20 cellular contexts compared by ENCODE assay signal in genomic region chr4:26978387-26979071, GRCh38.
A peak's percentile ranks its signal among the peaks of the same experiment; 100 is the strongest.
DNase-seq lines count a peak whose midpoint lies in the region; ATAC-seq, FAIRE-seq and TF ChIP-seq lines count a peak whose summit lies in the region.
"Had no signal": no experiment of that assay in that cellular context is flagged by ENCODE, and none has a peak within 500 bp of the region (broad histone marks: within the 10 kb centered on the region; RNA-seq: fewer than 3 reads in every experiment).

No MANE protein-coding gene starts in this region.

- no peak overlapping the region for H3K4me3 ChIP-seq in CD4-positive, alpha-beta memory T cell (ENCODE audit: low read length in 2 of 2)
- H3K4me3 ChIP-seq in adipocyte (ENCODE audit: low read length) (no peak overlapping the region), mesendoderm (ENCODE audit: low read length) (no peak overlapping the region)
- H3K4me3 ChIP-seq: ascending aorta, skin epidermis, stomach, transverse colon had no signal

- no peak for TF ChIP-seq POLR2A in GM12891 (IDR thresholded peaks at IDR 0.05; ENCODE audit: low read depth, low read length)

- FAIRE-seq in GM12891 (lab: Jason Lieb, UNC) = peak; percentile 69

- DNase-seq in CD4-positive, alpha-beta memory T cell = no peak
- no peak for DNase-seq in GM12891 (ENCODE audit: insufficient read length, low spot score)
- DNase-seq in adipocyte (ENCODE audit: low read depth) = peak; percentile 17
- no peak for DNase-seq in mesendoderm
- DNase-seq in NCI-H2196 (lab: John Stamatoyannopoulos, UW; ENCODE audit: unreplicated experiment) = no peak
- no peak for DNase-seq in NOMO-1 treated with DMSO at 0.1 percent for 48 hours (lab: John Stamatoyannopoulos, UW; ENCODE audit: unreplicated experiment)
- DNase-seq: activated CD4-positive, alpha-beta T cell treated with anti-CD3 and anti-CD28 coated beads, Interleukin-2, amount 10 ng/mL, durations not matched to agents 24 days and 14 days; activated CD8-positive, alpha-beta memory T cell treated with anti-CD3 and anti-CD28 coated beads, Interleukin-2, amount 50 U/mL, for 48 hours; activated gamma-delta T cell; Caco-2; DND-41; endodermal cell; glutamatergic neuron; NCI-H1417; NCI-H526 treated with DMSO at 0.1 percent for 48 hours; stomach; transverse colon had no signal

- ATAC-seq in HG03280 (IDR thresholded peaks at IDR 0.05; ENCODE audit: unreplicated experiment) = no peak

- intact Hi-C loops in CD4-positive, alpha-beta memory T cell (cut with micrococcal nuclease) = no loop called here

- no peak overlapping the region for H3K27ac ChIP-seq in CD4-positive, alpha-beta memory T cell (ENCODE audit: low read depth, low read length)
- no peak overlapping the region for H3K27ac ChIP-seq in mesendoderm (ENCODE audit: low read depth, low read length)
- H3K27ac ChIP-seq: ascending aorta, skin epidermis, stomach, transverse colon had no signal

- no peak overlapping the region for H3K56ac ChIP-seq in mesendoderm (ENCODE audit: low read length)

- peaks cover 11% of the 10 kb centered on the region for H3K79me1 ChIP-seq in mesendoderm (ENCODE audit: low read length)

- no peak overlapping the region for H2BK120ac ChIP-seq in mesendoderm (ENCODE audit: low read depth, low read length)

- H4K8ac ChIP-seq in mesendoderm (ENCODE audit: low read depth, low read length) = no peak overlapping the region

- H3K4me1 Mint-ChIP-seq in CD4-positive, alpha-beta memory T cell = peaks cover 42 to 61% (median 51%) of the 10 kb centered on the region in 4 donors

- POLR2A ChIA-PET in CD4-positive, alpha-beta memory T cell (lab: Charles Lee; ENCODE audit: partially characterized antibody) = interaction anchor here (1.5 kb wide), 1 partner anchor 14 kb away, joined by 4 read pairs; no protein-coding TSS in a partner anchor

- no peak overlapping the region for H3K4me2 ChIP-seq in mesendoderm (ENCODE audit: low read length)

- no peak overlapping the region for H2BK15ac ChIP-seq in mesendoderm (replicated peaks; ENCODE audit: low read depth)

- H3K27me3 Mint-ChIP-seq in CD4-positive, alpha-beta memory T cell = no peaks in the 10 kb centered on the region
- H3K27me3 Mint-ChIP-seq: activated CD4-positive, alpha-beta T cell treated with anti-CD3 and anti-CD28 coated beads, Interleukin-2, amount 10 ng/mL, durations not matched to agents 24 days and 14 days had no signal

- H3K23ac ChIP-seq in mesendoderm (ENCODE audit: low read length) = no peak overlapping the region

- no peak overlapping the region for H4K5ac ChIP-seq in mesendoderm (ENCODE audit: low read length)

- peak overlapping the region in 4 of 7 donors; percentile 70 to 85 (median 78) for H3K27ac Mint-ChIP-seq in CD4-positive, alpha-beta memory T cell
- H3K27ac Mint-ChIP-seq: activated CD4-positive, alpha-beta T cell treated with anti-CD3 and anti-CD28 coated beads, Interleukin-2, amount 10 ng/mL, durations not matched to agents 24 days and 14 days; endodermal cell had no signal

- CTCF ChIA-PET in CD4-positive, alpha-beta memory T cell (lab: Charles Lee; ENCODE audit: partially characterized antibody) = no interaction called here

- H3K4me3 Mint-ChIP-seq in CD4-positive, alpha-beta memory T cell = peak overlapping the region in 1 of 8 donors; percentile 20
- H3K4me3 Mint-ChIP-seq: activated CD4-positive, alpha-beta T cell treated with anti-CD3 and anti-CD28 coated beads, Interleukin-2, amount 10 ng/mL, durations not matched to agents 24 days and 14 days; endodermal cell had no signal

- no peaks in the 10 kb centered on the region for H3K9me3 ChIP-seq in CD4-positive, alpha-beta memory T cell (ENCODE audit: control insufficient read depth in 1 of 2, low read length in 2 of 2)
- H3K9me3 ChIP-seq in adipocyte (ENCODE audit: control insufficient read depth, low read length) = no peaks in the 10 kb centered on the region
- H3K9me3 ChIP-seq: ascending aorta, Caco-2, stomach, transverse colon had no signal

- no peaks in the 10 kb centered on the region for H3K4me1 ChIP-seq in CD4-positive, alpha-beta memory T cell (ENCODE audit: insufficient read depth, low read length)
- H3K4me1 ChIP-seq in adipocyte (ENCODE audit: control insufficient read depth, insufficient read depth, low read length) (peaks cover 2% of the 10 kb centered on the region), mesendoderm (ENCODE audit: control insufficient read depth, low read depth, low read length) (no peaks in the 10 kb centered on the region)
- H3K4me1 ChIP-seq: ascending aorta had no signal

- H3K79me2 ChIP-seq in mesendoderm (ENCODE audit: control insufficient read depth, insufficient read depth, low read length) = no peaks in the 10 kb centered on the region

- no peak overlapping the region for H2AK5ac ChIP-seq in mesendoderm (ENCODE audit: low read length)

- no peak overlapping the region for H2BK5ac ChIP-seq in mesendoderm (ENCODE audit: low read length)

- H3K9ac ChIP-seq in adipocyte (ENCODE audit: low read length) (no peak overlapping the region), mesendoderm (ENCODE audit: low read length) (no peak overlapping the region)

- H3K9me3 Mint-ChIP-seq in CD4-positive, alpha-beta memory T cell = no peaks in the 10 kb centered on the region
- H3K9me3 Mint-ChIP-seq: endodermal cell had no signal

- peaks cover 0 to 4% of the 10 kb centered on the region in 2 donors for H3K36me3 Mint-ChIP-seq in CD4-positive, alpha-beta memory T cell

- no peak overlapping the region for H3K4ac ChIP-seq in mesendoderm (ENCODE audit: low read depth, low read length)

- WGBS in mesendoderm (ENCODE audit: extremely low coverage, insufficient coverage, low lambda C conversion rate) = no CpG with 5 or more reads among the region's 2 CpGs

- H3K27me3 ChIP-seq in CD4-positive, alpha-beta memory T cell (ENCODE audit: insufficient read depth, low read length) = no peaks in the 10 kb centered on the region
- H3K27me3 ChIP-seq in adipocyte (replicated peaks; ENCODE audit: control insufficient read depth, insufficient read depth, low read length) (no peaks in the 10 kb centered on the region), mesendoderm (ENCODE audit: insufficient read depth, low read length, poor library complexity) (no peaks in the 10 kb centered on the region)
- H3K27me3 ChIP-seq: ascending aorta, stomach, transverse colon had no signal

- no peaks in the 10 kb centered on the region for H3K36me3 ChIP-seq in CD4-positive, alpha-beta memory T cell (ENCODE audit: insufficient read depth, low read length)
- H3K36me3 ChIP-seq in adipocyte (ENCODE audit: control insufficient read depth, insufficient read depth, low read length, severe bottlenecking) (no peaks in the 10 kb centered on the region), mesendoderm (ENCODE audit: control insufficient read depth, insufficient read depth, low read length) (no peaks in the 10 kb centered on the region)
- H3K36me3 ChIP-seq: ascending aorta, stomach, transverse colon had no signal

- peak overlapping the region; percentile 51 for H3K18ac ChIP-seq in mesendoderm (ENCODE audit: low read length)

TF ChIP-seq in GM12891, 5 proteins besides CTCF, POLR2A, EP300 and RAD21:
- TF ChIP-seq SPI1 (IDR thresholded peaks at IDR 0.05; ENCODE audit: low read depth, low read length) (no peak), POU2F2 (IDR thresholded peaks at IDR 0.05; ENCODE audit: low read depth, low read length) (no peak), POLR2AphosphoS5 (IDR thresholded peaks at IDR 0.05; ENCODE audit: low read depth, low read length) (no peak), TAF1 (IDR thresholded peaks at IDR 0.05; ENCODE audit: low read depth, low read length) (no peak), PAX5 (IDR thresholded peaks at IDR 0.05; ENCODE audit: insufficient read depth, low read length, severe bottlenecking) (no peak)
TF ChIP-seq in GM12891: peak in this region for 0.
